7 cellular contexts compared by ENCODE assay signal in genomic region chr2:218859556-218859993, GRCh38. TPM values are rescaled to one million over a fixed set of nuclear protein-coding genes. Genes with fewer than 3 reads are reported as not detected.
DNase-seq lines count a peak whose midpoint lies in the region; ATAC-seq lines count a peak whose summit lies in the region.

Gene WNT6, plus strand, starts transcription at chr2:218859805. Its CDS starts 233 bp downstream, at chr2:218860038.

- ATAC-seq in T-cell (replicated peaks in 1 of 4) = peak in 3 of 4 experiments; percentile 27 to 52 (median 30)
- no peak for ATAC-seq in right cardiac atrium
- ATAC-seq in GM19455 (IDR thresholded peaks at IDR 0.05; ENCODE audit: unreplicated experiment) = no peak

- peaks cover 21 to 33% (median 22%) of the 10 kb centered on the region in 3 donors for H3K4me1 Mint-ChIP-seq in T-cell

- peak within 1 kb of the TSS in 1 of 2 donors; percentile 61 for H3K27ac Mint-ChIP-seq in T-cell

- no peak within 1 kb of the TSS for H3K27ac ChIP-seq in right cardiac atrium (ENCODE audit: low read length)

- H3K4me3 ChIP-seq in H7 (ENCODE audit: insufficient read depth, low read depth, low read length) (peak within 1 kb of the TSS; percentile 14), right cardiac atrium (ENCODE audit: low read length) (peak within 1 kb of the TSS; percentile 52), skeletal muscle cell (ENCODE audit: low read depth, low read length) (peak within 1 kb of the TSS; percentile 23)

- CTCF ChIA-PET in T-cell (lab: Charles Lee) = interaction anchor here in 1 of 2 donors (1.0 kb wide), 1 partner anchor 10 kb away, joined by 4 read pairs; no protein-coding TSS in a partner anchor

- H3K36me3 Mint-ChIP-seq in T-cell = no peaks in the 10 kb centered on the region

- no peaks in the 10 kb centered on the region for H3K4me1 ChIP-seq in right cardiac atrium (ENCODE audit: control insufficient read depth, insufficient read depth, low read length)

- POLR2A ChIA-PET in T-cell (lab: Charles Lee) = no interaction called here

- H3K4me3 Mint-ChIP-seq in T-cell = peak within 1 kb of the TSS; percentile 62 to 81 (median 69)

- no peaks in the 10 kb centered on the region for H3K36me3 ChIP-seq in H7 (replicated peaks; ENCODE audit: control insufficient read depth, insufficient read depth, low read length)

- 1% methylated on average over 66 of the region's 66 CpGs for WGBS in right cardiac atrium

- H3K9me3 Mint-ChIP-seq in T-cell = no peaks in the 10 kb centered on the region

- peaks cover 76 to 85% of the 10 kb centered on the region in 2 donors for H3K27me3 Mint-ChIP-seq in T-cell

- DNase-seq in H7 = peak; percentile 86
- DNase-seq in T-cell = peak in 1 of 34 experiments; percentile 23
- peak in 1 of 3 donors; percentile 58 for DNase-seq in right cardiac atrium
- DNase-seq in skeletal muscle cell (ENCODE audit: low read depth) = no peak
- DNase-seq in HUDEP-2 (lab: John Stamatoyannopoulos, UW; ENCODE audit: unreplicated experiment in 76 of 76) = no peak
- no peak for DNase-seq in NCI-H526 treated with DMSO at 0.1 percent for 48 hours (lab: John Stamatoyannopoulos, UW)

- intact Hi-C loops in right cardiac atrium (cut with DNase I) = loop anchor here in 1 of 4 donors (10.0 kb wide), 1 partner anchor 145 kb away; the partner anchor contains the start of gene TTLL4

- no peaks in the 10 kb centered on the region for H3K9me3 ChIP-seq in right cardiac atrium (ENCODE audit: control insufficient read depth, low read length)

- peaks cover 89% of the 10 kb centered on the region for H3K27me3 ChIP-seq in H7 (ENCODE audit: control insufficient read depth, insufficient read depth, low read length)
- H3K27me3 ChIP-seq in right cardiac atrium (ENCODE audit: control insufficient read depth, insufficient read depth) = no peaks in the 10 kb centered on the region

RNA-seq across cellular contexts. Expression of gene WNT6, which starts in this region (rescaled TPM):
- total RNA-seq in H7 (2014; rRNA removed; shearing (Covaris generic)) = not detected in 2 replicates
- total RNA-seq in T-cell = under 1 TPM in 2 of 5 donors, not detected in 3; 0.13 to 0.20 TPM
- total RNA-seq in right cardiac atrium = 1 to 10 TPM in 3 of 4 donors, under 1 TPM in 1; 0.86 to 2.1 (median 1.2) TPM
- polyA plus RNA-seq in right cardiac atrium = 1.7 TPM

Comparison
In these comparisons a context has a peak if more than half of its experiments do, and no peak if none do; other contexts are left out.
1. Peak in DNase-seq and H3K4me3 ChIP-seq in H7; RNA of the gene not detected or under 1 TPM.
2. Peak in ATAC-seq in T-cell; RNA of the gene not detected or under 1 TPM.